Comparison of ENCODE assay signal across 18 cellular contexts in genomic region chr22:24813861-24814770, GRCh38. TPM values are rescaled to one million over a fixed set of nuclear protein-coding genes. Genes with fewer than 3 reads are reported as not detected.
A peak's percentile ranks its signal among the peaks of the same experiment; 100 is the strongest.
DNase-seq lines count a peak whose midpoint lies in the region; ATAC-seq and TF ChIP-seq lines count a peak whose summit lies in the region.
"Had no signal": no experiment of that assay in that cellular context is flagged by ENCODE, and none has a peak within 500 bp of the region (broad histone marks: within the 10 kb centered on the region; RNA-seq: fewer than 3 reads in every experiment).

No MANE protein-coding gene starts in this region.

- no peaks in the 10 kb centered on the region for H3K27me3 ChIP-seq in left ventricle myocardium inferior (ENCODE audit: low read depth)
- H3K27me3 ChIP-seq: BLaER1 treated with 17β-estradiol and CSF1 and Interleukin-3, amounts not matched to agents 10 nM and 100 nM had no signal

- peak; percentile 13 for ATAC-seq in left ventricle myocardium superior
- ATAC-seq: CD8-positive, alpha-beta T cell; GM23338 had no signal

- TF ChIP-seq CTCF in left ventricle myocardium inferior (IDR thresholded peaks at IDR 0.05; ENCODE audit: borderline replicate concordance), result no peak
- TF ChIP-seq CTCF in HEK293 (tag by site-specific recombination; IDR thresholded peaks at IDR 0.05), result no peak

- POLR2A ChIA-PET in HEK293 (lab: Yijun Ruan, JAX), result no interaction called here

- H3K4me3 ChIP-seq in left ventricle myocardium inferior (no peak overlapping the region), HEK293 (ENCODE audit: low read depth, low read length) (no peak overlapping the region)
- H3K4me3 ChIP-seq: BLaER1 treated with 17β-estradiol and CSF1 and Interleukin-3, amounts not matched to agents 10 nM and 100 nM; GM23338 had no signal

- no peak overlapping the region for H3K27ac ChIP-seq in left ventricle myocardium inferior (replicated peaks)
- no peak overlapping the region for H3K27ac ChIP-seq in HEK293 (ENCODE audit: extremely low read depth, low read depth, low read length)
- H3K27ac ChIP-seq: BLaER1 treated with 17β-estradiol and CSF1 and Interleukin-3, amounts not matched to agents 10 nM and 100 nM; HL-60 had no signal

- intact Hi-C loops in left ventricle myocardium superior (cut with micrococcal nuclease), result no loop called here
- intact Hi-C loops in left ventricle myocardium inferior (cut with micrococcal nuclease), result no loop called here

- DNase-seq in left ventricle myocardium superior (no peak), left ventricle myocardium inferior (no peak), medulla oblongata (ENCODE audit: extremely low spot score) (peak; percentile 18), pons (ENCODE audit: low spot score) (peak; percentile 24), SW 1271 (lab: John Stamatoyannopoulos, UW) (no peak)
- DNase-seq: Calu3; CD8-positive, alpha-beta T cell; DMS79 treated with DMSO at 0.1 percent for 48 hours; GF-D8; HCEC 1CT; HFFc6 had no signal

- H3K9me3 ChIP-seq in left ventricle myocardium inferior (replicated peaks) (peaks cover 15% of the 10 kb centered on the region), HEK293 (ENCODE audit: control insufficient read depth, insufficient read depth, low read depth, low read length) (no peaks in the 10 kb centered on the region)

- CTCF ChIA-PET in HEK293 (lab: Yijun Ruan, JAX), result interaction anchor here (3.5 kb wide), 1 partner anchor 12 kb away, joined by 32 read pairs; no protein-coding TSS in a partner anchor

- no peaks in the 10 kb centered on the region for H3K36me3 ChIP-seq in left ventricle myocardium inferior
- no peaks in the 10 kb centered on the region for H3K36me3 ChIP-seq in HEK293 (ENCODE audit: control insufficient read depth in 2 of 2, insufficient read depth in 1 of 2, low read length in 2 of 2)
- H3K36me3 ChIP-seq: BLaER1 treated with 17β-estradiol and CSF1 and Interleukin-3, amounts not matched to agents 10 nM and 100 nM had no signal

- H3K4me1 ChIP-seq in left ventricle myocardium inferior (peaks cover 42% of the 10 kb centered on the region), HEK293 (ENCODE audit: control insufficient read depth, insufficient read depth, low read length) (0 out of 2 replicates have a peak, but pooled peaks cover 2% of the 10 kb centered on the region)

TF ChIP-seq in HEK293, 187 proteins besides CTCF, POLR2A, EP300 and RAD21:
- TF ChIP-seq ZNF175 (tag by site-specific recombination; IDR thresholded peaks at IDR 0.05), result no peak
- TF ChIP-seq, protein P1, sequence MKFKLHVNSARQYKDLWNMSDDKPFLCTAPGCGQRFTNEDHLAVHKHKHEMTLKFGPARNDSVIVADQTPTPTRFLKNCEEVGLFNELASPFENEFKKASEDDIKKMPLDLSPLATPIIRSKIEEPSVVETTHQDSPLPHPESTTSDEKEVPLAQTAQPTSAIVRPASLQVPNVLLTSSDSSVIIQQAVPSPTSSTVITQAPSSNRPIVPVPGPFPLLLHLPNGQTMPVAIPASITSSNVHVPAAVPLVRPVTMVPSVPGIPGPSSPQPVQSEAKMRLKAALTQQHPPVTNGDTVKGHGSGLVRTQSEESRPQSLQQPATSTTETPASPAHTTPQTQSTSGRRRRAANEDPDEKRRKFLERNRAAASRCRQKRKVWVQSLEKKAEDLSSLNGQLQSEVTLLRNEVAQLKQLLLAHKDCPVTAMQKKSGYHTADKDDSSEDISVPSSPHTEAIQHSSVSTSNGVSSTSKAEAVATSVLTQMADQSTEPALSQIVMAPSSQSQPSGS (tag by site-specific recombination; IDR thresholded peaks at IDR 0.05; ENCODE audit: low read depth), result peak; percentile 63
- no peak for TF ChIP-seq ZNF221 (tag by site-specific recombination; IDR thresholded peaks at IDR 0.05; ENCODE audit: borderline replicate concordance)
- no peak for TF ChIP-seq AEBP2 (tag by site-specific recombination; IDR thresholded peaks at IDR 0.05; ENCODE audit: borderline replicate concordance)
- no peak for TF ChIP-seq GLI4 (tag by site-specific recombination; IDR thresholded peaks at IDR 0.05)
- no peak for TF ChIP-seq ZNF677 (tag by site-specific recombination; IDR thresholded peaks at IDR 0.05)
- TF ChIP-seq, protein P2, sequence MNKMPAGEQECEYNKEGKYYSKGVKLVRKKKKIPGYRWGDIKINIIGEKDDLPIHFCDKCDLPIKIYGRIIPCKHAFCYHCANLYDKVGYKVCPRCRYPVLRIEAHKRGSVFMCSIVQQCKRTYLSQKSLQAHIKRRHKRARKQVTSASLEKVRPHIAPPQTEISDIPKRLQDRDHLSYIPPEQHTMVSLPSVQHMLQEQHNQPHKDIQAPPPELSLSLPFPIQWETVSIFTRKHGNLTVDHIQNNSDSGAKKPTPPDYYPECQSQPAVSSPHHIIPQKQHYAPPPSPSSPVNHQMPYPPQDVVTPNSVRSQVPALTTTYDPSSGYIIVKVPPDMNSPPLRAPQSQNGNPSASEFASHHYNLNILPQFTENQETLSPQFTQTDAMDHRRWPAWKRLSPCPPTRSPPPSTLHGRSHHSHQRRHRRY (tag by site-specific recombination; IDR thresholded peaks at IDR 0.05), result no peak
- TF ChIP-seq REST (tag by site-specific recombination; IDR thresholded peaks at IDR 0.05), result peak; percentile 29; the same call in 1 of the 2 replicates
- no peak for TF ChIP-seq ZNF701 (tag by site-specific recombination; IDR thresholded peaks at IDR 0.05)
TF ChIP-seq in HEK293: peak in this region for 2.

RNA-seq across cellular contexts. Expression of gene SGSM1, which starts 8.1 kb away (rescaled TPM):
- total RNA-seq in left ventricle myocardium superior (11.6 TPM), left ventricle myocardium inferior (8.8 TPM)
- total RNA-seq: A172, HFFc6, HT1080 had no signal

RNA-seq across cellular contexts. Expression of gene PIWIL3, which starts 39.6 kb away (rescaled TPM):
- total RNA-seq in left ventricle myocardium superior (not detected), left ventricle myocardium inferior (not detected)
- total RNA-seq: A172; B cell; Calu3; CD8-positive, alpha-beta T cell; HFFc6; HT1080 had no signal

Comparison
In these comparisons a context has a peak if more than half of its experiments do, and no peak if none do; other contexts are left out.
1. DNase-seq: peak in medulla oblongata (single experiment) and pons (single experiment); none in left ventricle myocardium superior (single experiment), left ventricle myocardium inferior (single experiment) and SW 1271 (0 of 2).